Comparison of ENCODE assay signal across 27 cellular contexts in the genomic region with DNA sequence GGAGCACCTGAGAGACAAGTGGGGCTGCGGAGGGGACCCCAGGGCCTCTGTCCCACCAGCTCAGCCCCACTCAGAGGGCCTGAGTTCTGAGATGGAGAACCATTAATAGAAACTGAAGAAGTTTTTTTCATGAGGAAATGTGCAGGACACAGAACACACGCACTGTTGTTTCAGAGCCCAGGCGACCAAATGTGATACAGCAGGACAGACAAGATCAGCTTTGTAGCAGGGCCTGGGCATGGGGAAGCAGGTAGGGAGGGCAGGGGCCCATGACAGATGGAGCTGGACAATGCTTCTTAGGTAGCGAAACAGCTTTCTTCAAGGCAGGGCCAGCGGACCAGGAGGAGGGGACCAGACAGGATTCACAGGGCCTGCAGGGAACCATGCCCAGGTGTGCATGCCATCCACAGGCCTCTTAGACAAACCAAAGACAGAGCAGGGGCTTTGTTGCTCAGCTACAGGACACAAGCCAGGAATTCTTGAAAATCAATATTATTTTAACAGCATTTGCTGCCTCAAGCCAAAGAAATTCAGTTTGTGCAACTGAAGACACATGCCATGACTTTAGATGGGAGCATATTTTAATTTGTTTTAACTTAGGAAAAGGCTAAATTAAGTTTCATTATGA.
"Had no signal": no experiment of that assay in that cellular context is flagged by ENCODE, and none has a peak within 500 bp of the region (broad histone marks: within the 10 kb centered on the region; RNA-seq: fewer than 3 reads in every experiment).

No MANE protein-coding gene starts in this region.

- H3K36me3 Mint-ChIP-seq: naive B cell; naive thymus-derived CD8-positive, alpha-beta T cell; natural killer cell treated with Interleukin-12 subunit alpha and Interleukin-12 subunit beta and Interleukin-15 and Interleukin-18, amount 100 ng/mL, for 72 hours; neural progenitor cell; stimulated activated effector memory CD8-positive, alpha-beta T cell treated with anti-CD3 and anti-CD28 coated beads, Interleukin-12 subunit alpha, Interleukin-12 subunit beta, amount 100 ng/mL, for 72 hours; type B pancreatic cell had no signal

- H3K9me3 Mint-ChIP-seq: natural killer cell treated with Interleukin-12 subunit alpha and Interleukin-12 subunit beta and Interleukin-15 and Interleukin-18, amount 100 ng/mL, for 72 hours; stimulated activated effector memory CD8-positive, alpha-beta T cell treated with anti-CD3 and anti-CD28 coated beads, Interleukin-12 subunit alpha, Interleukin-12 subunit beta, amount 100 ng/mL, for 72 hours; stimulated activated naive CD8-positive, alpha-beta T cell treated with anti-CD3 and anti-CD28 coated beads, Interleukin-15, amount 100 ng/mL, for 72 hours; type B pancreatic cell had no signal

- H3K27ac ChIP-seq: neural progenitor cell, ovary, psoas muscle, right lobe of liver, sigmoid colon, suprapubic skin, testis, tibial artery, transverse colon, upper lobe of right lung, uterus had no signal

- H3K27ac Mint-ChIP-seq: naive B cell; naive thymus-derived CD8-positive, alpha-beta T cell; natural killer cell treated with Interleukin-12 subunit alpha and Interleukin-12 subunit beta and Interleukin-15 and Interleukin-18, amount 100 ng/mL, for 72 hours; neural progenitor cell; stimulated activated effector memory CD8-positive, alpha-beta T cell treated with anti-CD3 and anti-CD28 coated beads, Interleukin-12 subunit alpha, Interleukin-12 subunit beta, amount 100 ng/mL, for 72 hours; stimulated activated naive CD8-positive, alpha-beta T cell treated with anti-CD3 and anti-CD28 coated beads, Interleukin-15, amount 100 ng/mL, for 72 hours; type B pancreatic cell had no signal

- ATAC-seq: naive thymus-derived CD8-positive, alpha-beta T cell; natural killer cell treated with Interleukin-12 subunit alpha and Interleukin-12 subunit beta and Interleukin-15 and Interleukin-18, amount 100 ng/mL, for 72 hours; psoas muscle; right cardiac atrium; right lobe of liver; stimulated activated effector memory CD8-positive, alpha-beta T cell treated with anti-CD3 and anti-CD28 coated beads, Interleukin-12 subunit alpha, Interleukin-12 subunit beta, amount 100 ng/mL, for 72 hours; stimulated activated naive CD8-positive, alpha-beta T cell treated with anti-CD3 and anti-CD28 coated beads, Interleukin-15, amount 100 ng/mL, for 72 hours; stimulated activated naive CD8-positive, alpha-beta T cell treated with anti-CD3 and anti-CD28 coated beads, Interleukin-15, Interleukin-2, amounts not matched to agents 100 U/mL and 50 U/mL, for 24 hours; upper lobe of right lung had no signal

- H3K4me1 Mint-ChIP-seq: naive B cell; neural progenitor cell; stimulated activated effector memory CD8-positive, alpha-beta T cell treated with anti-CD3 and anti-CD28 coated beads, Interleukin-12 subunit alpha, Interleukin-12 subunit beta, amount 100 ng/mL, for 72 hours; stimulated activated naive CD8-positive, alpha-beta T cell treated with anti-CD3 and anti-CD28 coated beads, Interleukin-15, amount 100 ng/mL, for 72 hours had no signal

- H3K4me3 Mint-ChIP-seq: naive B cell; naive thymus-derived CD8-positive, alpha-beta T cell; natural killer cell treated with Interleukin-12 subunit alpha and Interleukin-12 subunit beta and Interleukin-15 and Interleukin-18, amount 100 ng/mL, for 72 hours; neural progenitor cell; stimulated activated effector memory CD8-positive, alpha-beta T cell treated with anti-CD3 and anti-CD28 coated beads, Interleukin-12 subunit alpha, Interleukin-12 subunit beta, amount 100 ng/mL, for 72 hours; stimulated activated naive CD8-positive, alpha-beta T cell treated with anti-CD3 and anti-CD28 coated beads, Interleukin-15, amount 100 ng/mL, for 72 hours; type B pancreatic cell had no signal

- DNase-seq: naive B cell; naive thymus-derived CD8-positive, alpha-beta T cell; occipital lobe; ovary; psoas muscle; right cardiac atrium; right lobe of liver; sigmoid colon; small intestine; stimulated activated CD4-positive, alpha-beta T cell treated with anti-CD3 and anti-CD28 coated beads, Interleukin-15, amount 100 ng/mL, for 24 hours; stimulated activated CD4-positive, alpha-beta T cell treated with anti-CD3 and anti-CD28 coated beads, Interleukin-2, amount 100 ng/mL, for 24 hours; stimulated activated CD4-positive, alpha-beta T cell treated with anti-CD3 and anti-CD28 coated beads, Interleukin-2, amount 100 ng/mL, for 48 hours; stimulated activated CD4-positive, alpha-beta T cell treated with anti-CD3 and anti-CD28 coated beads, Interleukin-4, amount 100 ng/mL, for 24 hours; stimulated activated naive CD4-positive, alpha-beta T cell; stimulated activated naive CD8-positive, alpha-beta T cell treated with anti-CD3 and anti-CD28 coated beads, Interleukin-15, amount 100 ng/mL, for 72 hours; stimulated activated naive CD8-positive, alpha-beta T cell treated with anti-CD3 and anti-CD28 coated beads, Interleukin-15, Interleukin-2, amounts not matched to agents 100 U/mL and 50 U/mL, for 24 hours; substantia nigra; testis; tibial artery; transverse colon; upper lobe of right lung; uterus had no signal
